ENCODE assay signal across 27 cellular contexts in genomic region chr6:145250436-145250835, GRCh38.
"Had no signal": no experiment of that assay in that cellular context is flagged by ENCODE, and none has a peak within 500 bp of the region (broad histone marks: within the 10 kb centered on the region; RNA-seq: fewer than 3 reads in every experiment).

No MANE protein-coding gene starts in this region.

- DNase-seq: naive thymus-derived CD4-positive, alpha-beta T cell; natural killer cell; occipital lobe; ovary; psoas muscle; right cardiac atrium; spleen; stimulated activated CD4-positive, alpha-beta T cell treated with anti-CD3 and anti-CD28 coated beads, Interleukin-12 subunit alpha, Interleukin-12 subunit beta, amount 100 ng/mL, for 4 hours; stimulated activated CD4-positive, alpha-beta T cell treated with anti-CD3 and anti-CD28 coated beads, Interleukin-1b, Interleukin-23, amount 100 ng/mL, for 48 hours; stimulated activated CD4-positive, alpha-beta T cell treated with anti-CD3 and anti-CD28 coated beads, Interleukin-4, amount 100 ng/mL, for 1 hour; stimulated activated CD4-positive, alpha-beta T cell treated with anti-CD3 and anti-CD28 coated beads, Interleukin-4, amount 100 ng/mL, for 4 hours; stimulated activated CD8-positive, alpha-beta memory T cell treated with anti-CD3 and anti-CD28 coated beads, Interleukin-4, amount 100 ng/mL, for 48 hours; stimulated activated naive CD4-positive, alpha-beta T cell; stimulated activated naive CD8-positive, alpha-beta T cell treated with anti-CD3 and anti-CD28 coated beads, Interleukin-15, amount 100 ng/mL, for 72 hours; stimulated activated naive CD8-positive, alpha-beta T cell treated with anti-CD3 and anti-CD28 coated beads, Interleukin-15, Interleukin-2, amounts not matched to agents 100 U/mL and 50 U/mL, for 24 hours; substantia nigra; testis; tibial artery; transverse colon; upper lobe of right lung; uterus had no signal

- H3K9ac ChIP-seq: neural progenitor cell had no signal

- H3K9me3 ChIP-seq: psoas muscle, suprapubic skin, testis, tibial artery, transverse colon, upper lobe of right lung, uterus had no signal

- H3K4me2 ChIP-seq: neural progenitor cell, smooth muscle cell had no signal

- H2AFZ ChIP-seq: neural progenitor cell had no signal

- ATAC-seq: naive thymus-derived CD4-positive, alpha-beta T cell; natural killer cell; psoas muscle; right cardiac atrium; sciatic nerve; stimulated activated memory B cell treated with anti-CD40 and anti-IgM and Interleukin-4, amounts not matched to agents 10 μg/mL and 1 μg/mL and 100 μg/mL, for 72 hours; stimulated activated naive CD8-positive, alpha-beta T cell treated with anti-CD3 and anti-CD28 coated beads, Interleukin-15, amount 100 ng/mL, for 72 hours; stimulated activated naive CD8-positive, alpha-beta T cell treated with anti-CD3 and anti-CD28 coated beads, Interleukin-15, Interleukin-2, amounts not matched to agents 100 U/mL and 50 U/mL, for 24 hours; upper lobe of right lung had no signal

- H3K36me3 ChIP-seq: neural progenitor cell, ovary, spleen, suprapubic skin, tibial artery, transverse colon, upper lobe of right lung, uterus had no signal

- H3K27me3 ChIP-seq: neural progenitor cell, ovary, spleen, suprapubic skin, testis, tibial artery, transverse colon, upper lobe of right lung, uterus had no signal

- H3K4me3 ChIP-seq: neural progenitor cell, ovary, psoas muscle, skin epidermis, smooth muscle cell, spleen, suprapubic skin, testis, tibial artery, transverse colon, upper lobe of right lung, uterus had no signal

- H3K4me1 ChIP-seq: psoas muscle, spleen, suprapubic skin, testis, tibial artery, transverse colon, upper lobe of right lung, uterus had no signal

- H3K27ac ChIP-seq: neural progenitor cell, ovary, psoas muscle, skin epidermis, spleen, suprapubic skin, testis, tibial artery, transverse colon, upper lobe of right lung, uterus had no signal
